In genomic region chr12:111442301-111443045, GRCh38 we compare ENCODE assay signal across 10 cellular contexts. TPM values are rescaled to one million over a fixed set of nuclear protein-coding genes. Genes with fewer than 3 reads are reported as not detected.
DNase-seq lines count a peak whose midpoint lies in the region; ATAC-seq and TF ChIP-seq lines count a peak whose summit lies in the region.
"Had no signal": no experiment of that assay in that cellular context is flagged by ENCODE, and none has a peak within 500 bp of the region (broad histone marks: within the 10 kb centered on the region; RNA-seq: fewer than 3 reads in every experiment).

No MANE protein-coding gene starts in this region.

- peaks cover 71% of the 10 kb centered on the region for H3K4me1 Mint-ChIP-seq in central memory CD8-positive, alpha-beta T cell

- H3K27ac ChIP-seq in heart right ventricle (peak overlapping the region in 8 of 10 donors; percentile 19 to 93 (median 76)), mucosa of rectum (ENCODE audit: low read depth in 2 of 2, low read length in 2 of 2) (peak overlapping the region; percentile 56 to 61), aorta (ENCODE audit: low read depth in 1 of 2, low read length in 2 of 2) (no peak overlapping the region)
- H3K27ac ChIP-seq: suprapubic skin had no signal

- TF ChIP-seq CTCF in heart right ventricle (IDR thresholded peaks at IDR 0.05) = no peak

- H3K9ac ChIP-seq in mucosa of rectum (ENCODE audit: low read depth in 1 of 2, low read length in 2 of 2) = no peak overlapping the region

- peaks cover 30% of the 10 kb centered on the region for H3K36me3 Mint-ChIP-seq in central memory CD8-positive, alpha-beta T cell (ENCODE audit: insufficient read depth)

- intact Hi-C loops in heart right ventricle (cut with DNase I) (loop anchor here in 1 of 10 donors (1.0 kb wide), 1 partner anchor 108 kb away; no protein-coding TSS in a partner anchor), left ventricle myocardium superior (cut with micrococcal nuclease) (no loop called here), aorta (cut with DNase I) (no loop called here)

- no peak for ATAC-seq in heart right ventricle
- no peak for ATAC-seq in left ventricle myocardium superior
- no peak for ATAC-seq in central memory CD8-positive, alpha-beta T cell (replicated peaks; ENCODE audit: extremely low read depth, poor library complexity, severe bottlenecking)
- ATAC-seq in aorta (ENCODE audit: low FRiP score) = no peak
- no peak for ATAC-seq in GM18907 (IDR thresholded peaks at IDR 0.05; ENCODE audit: unreplicated experiment)

- H3K9me3 ChIP-seq in heart right ventricle = no peaks in the 10 kb centered on the region
- H3K9me3 ChIP-seq in mucosa of rectum (ENCODE audit: control insufficient read depth in 2 of 2, low read length in 2 of 2) = no peaks in the 10 kb centered on the region
- no peaks in the 10 kb centered on the region for H3K9me3 ChIP-seq in aorta (ENCODE audit: control insufficient read depth, low read length)
- H3K9me3 ChIP-seq: suprapubic skin had no signal

- no peaks in the 10 kb centered on the region for H3K27me3 Mint-ChIP-seq in central memory CD8-positive, alpha-beta T cell

- peak overlapping the region; percentile 64 for H3K4me3 Mint-ChIP-seq in central memory CD8-positive, alpha-beta T cell

- no peak overlapping the region for H3K4me3 ChIP-seq in heart right ventricle
- H3K4me3 ChIP-seq in mucosa of rectum (ENCODE audit: low read length in 2 of 2) = no peak overlapping the region
- H3K4me3 ChIP-seq in aorta (ENCODE audit: low read length in 2 of 2) = no peak overlapping the region
- H3K4me3 ChIP-seq: suprapubic skin had no signal

- 83 to 87% methylated on average over 10 of the region's 10 CpGs for WGBS in heart right ventricle, 2 donors
- WGBS in aorta, 2 donors = 82 to 91% methylated on average over 9 to 10 of the region's 10 CpGs

- peaks cover 43 to 100% (median 99%) of the 10 kb centered on the region in 9 donors for H3K4me1 ChIP-seq in heart right ventricle
- H3K4me1 ChIP-seq in mucosa of rectum (ENCODE audit: control insufficient read depth in 2 of 2, insufficient read depth in 2 of 2, low read length in 2 of 2) = peaks cover 61 to 64% of the 10 kb centered on the region in 2 donors
- H3K4me1 ChIP-seq in aorta (ENCODE audit: control insufficient read depth in 1 of 2, insufficient read depth in 2 of 2, low read length in 2 of 2) = no peaks in the 10 kb centered on the region

- H3K9me3 Mint-ChIP-seq in central memory CD8-positive, alpha-beta T cell = no peaks in the 10 kb centered on the region

- H3K36me3 ChIP-seq in heart right ventricle (peaks cover 0 to 59% (median 5%) of the 10 kb centered on the region in 9 donors), mucosa of rectum (ENCODE audit: control insufficient read depth in 2 of 2, insufficient read depth in 2 of 2, low read length in 2 of 2) (peaks cover 7 to 23% of the 10 kb centered on the region in 2 donors), aorta (ENCODE audit: control insufficient read depth in 1 of 2, insufficient read depth in 2 of 2, low read length in 1 of 2) (peaks cover 0 to 2% of the 10 kb centered on the region in 2 donors)

- no peak for DNase-seq in heart right ventricle
- DNase-seq in left ventricle myocardium superior = no peak
- DNase-seq in central memory CD8-positive, alpha-beta T cell (ENCODE audit: low spot score in 2 of 2) = no peak
- peak; percentile 38 to 51 for DNase-seq in aorta
- DNase-seq in dedifferentiated amniotic fluid mesenchymal stem cell (ENCODE audit: extremely low spot score) = no peak
- DNase-seq in NCI-H1417 treated with DMSO at 0.1 percent for 48 hours (lab: John Stamatoyannopoulos, UW) = no peak
- DNase-seq: activated T-cell treated with anti-CD3 and anti-CD28 coated beads, Interleukin-2, amount 50 U/mL, for 1 hour had no signal

- no peaks in the 10 kb centered on the region for H3K27me3 ChIP-seq in heart right ventricle
- H3K27me3 ChIP-seq in mucosa of rectum (ENCODE audit: control insufficient read depth in 2 of 2, insufficient read depth in 2 of 2, low read length in 2 of 2) = no peaks in the 10 kb centered on the region
- H3K27me3 ChIP-seq in aorta (ENCODE audit: control insufficient read depth in 1 of 2, insufficient read depth in 2 of 2, low read length in 1 of 2) = no peaks in the 10 kb centered on the region
- H3K27me3 ChIP-seq: suprapubic skin had no signal

- H3K27ac Mint-ChIP-seq in central memory CD8-positive, alpha-beta T cell (ENCODE audit: low read depth) = peak overlapping the region; percentile 87

RNA-seq across cellular contexts. Expression of gene SH2B3, which starts 36.8 kb away (rescaled TPM):
- total RNA-seq in heart right ventricle (10 to 100 TPM; 29.8 to 61.4 (median 39.0) TPM), left ventricle myocardium superior (45.1 TPM), aorta (10 to 100 TPM; 34.4 to 45.5 TPM)
- polyA plus RNA-seq in heart right ventricle (10 to 100 TPM in 1 of 2 donors, 1 to 10 TPM in 1; 9.9 to 11.5 TPM), aorta (10 to 100 TPM; 11.4 to 12.6 TPM)

Comparison
In these comparisons a context has a peak if more than half of its experiments do, and no peak if none do; other contexts are left out.
1. DNase-seq: peak in aorta (2 of 2); none in heart right ventricle (0 of 2), left ventricle myocardium superior (single experiment), central memory CD8-positive, alpha-beta T cell (0 of 2), dedifferentiated amniotic fluid mesenchymal stem cell (single experiment) and NCI-H1417 treated with DMSO at 0.1 percent for 48 hours (single experiment).
2. H3K27ac ChIP-seq: peak in heart right ventricle (8 of 10) and mucosa of rectum (2 of 2); none in aorta (0 of 2).